In genomic region chr20:25085756-25086495, GRCh38 we compare ENCODE assay signal across 27 cellular contexts. TPM values are rescaled to one million over a fixed set of nuclear protein-coding genes. Genes with fewer than 3 reads are reported as not detected.
"Had no signal": no experiment of that assay in that cellular context is flagged by ENCODE, and none has a peak within 500 bp of the region (broad histone marks: within the 10 kb centered on the region; RNA-seq: fewer than 3 reads in every experiment).

No MANE protein-coding gene starts in this region.

- ATAC-seq: activated CD8-positive, alpha-beta T cell treated with anti-CD3 and anti-CD28 coated beads, Interleukin-2, amount 10 ng/mL, durations not matched to agents 7 days and 5 days; activated T-helper 17 cell treated with anti-CD3 and anti-CD28 coated beads, Interleukin-2, amount 50 U/mL, for 72 hours; left lobe of liver; lower lobe of right lung had no signal

- H3K36me3 Mint-ChIP-seq: activated naive CD8-positive, alpha-beta T cell had no signal

- H3K27ac Mint-ChIP-seq: activated CD8-positive, alpha-beta T cell treated with anti-CD3 and anti-CD28 coated beads, Interleukin-2, amount 10 ng/mL, durations not matched to agents 7 days and 5 days; activated naive CD8-positive, alpha-beta T cell; activated T-cell treated with anti-CD3 and anti-CD28 coated beads, Interleukin-2, amount 50 U/mL, for 24 hours; activated T-helper 17 cell treated with anti-CD3 and anti-CD28 coated beads, Interleukin-2, amount 50 U/mL, for 72 hours; type B pancreatic cell had no signal

- DNase-seq: activated CD4-positive, alpha-beta T cell treated with anti-CD3 and anti-CD28 coated beads, Interleukin-2, amount 50 U/mL, for 1 hour; activated CD4-positive, CD25-positive, alpha-beta regulatory T cell treated with anti-CD3 and anti-CD28 coated beads, Interleukin-2, amount 50 U/mL, for 72 hours; activated CD8-positive, alpha-beta T cell treated with anti-CD3 and anti-CD28 coated beads, Interleukin-2, amount 10 ng/mL, durations not matched to agents 7 days and 5 days; activated T-cell treated with anti-CD3 and anti-CD28 coated beads, Interleukin-2, amount 50 U/mL, for 24 hours; adrenal gland; cerebellar nuclear complex; cortex of kidney; kidney; lower lobe of right lung; naive B cell; stimulated activated CD4-positive, alpha-beta T cell treated with anti-CD3 and anti-CD28 coated beads, Interleukin-2, amount 100 ng/mL, for 48 hours; stimulated activated CD8-positive, alpha-beta memory T cell treated with anti-CD3 and anti-CD28 coated beads, Interleukin-4, amount 100 ng/mL, for 48 hours; stimulated activated naive CD4-positive, alpha-beta T cell treated with Interleukin-2 at 50 U/mL for 16 hours; T-helper 1 cell; WERI-Rb-1 had no signal

- H3K4me3 Mint-ChIP-seq: activated CD8-positive, alpha-beta T cell treated with anti-CD3 and anti-CD28 coated beads, Interleukin-2, amount 10 ng/mL, durations not matched to agents 7 days and 5 days; activated naive CD8-positive, alpha-beta T cell; activated T-cell treated with anti-CD3 and anti-CD28 coated beads, Interleukin-2, amount 50 U/mL, for 24 hours; activated T-helper 17 cell treated with anti-CD3 and anti-CD28 coated beads, Interleukin-2, amount 50 U/mL, for 72 hours; type B pancreatic cell had no signal

- H3K9me3 Mint-ChIP-seq: activated T-cell treated with anti-CD3 and anti-CD28 coated beads, Interleukin-2, amount 50 U/mL, for 24 hours; activated T-helper 17 cell treated with anti-CD3 and anti-CD28 coated beads, Interleukin-2, amount 50 U/mL, for 72 hours; type B pancreatic cell had no signal

RNA-seq across cellular contexts. Expression of gene VSX1, which starts 4.0 kb away (rescaled TPM):
- total RNA-seq: activated CD8-positive, alpha-beta T cell treated with anti-CD3 and anti-CD28 coated beads, Interleukin-2, amount 10 ng/mL, durations not matched to agents 7 days and 5 days; activated T-helper 17 cell treated with anti-CD3 and anti-CD28 coated beads, Interleukin-2, amount 50 U/mL, for 72 hours; ascending aorta; fibroblast of villous mesenchyme; glomerular endothelial cell; lower lobe of right lung; mesenteric fat pad; mucosa of gallbladder; osteocyte; prostate gland; thoracic aorta had no signal
